Comparison of ENCODE assay signal across 1 cellular context in genomic region chr3:49313902-49314676, GRCh38.
TF ChIP-seq lines count a peak whose summit lies in the region.

No MANE protein-coding gene starts in this region.

TF ChIP-seq in endothelial cell of umbilical vein, 7 proteins besides CTCF, POLR2A, EP300 and RAD21:
- no peak for TF ChIP-seq MAX (IDR thresholded peaks at IDR 0.05; ENCODE audit: insufficient read depth, insufficient read length)
- no peak for TF ChIP-seq MYC (IDR thresholded peaks at IDR 0.05; ENCODE audit: low read depth, low read length)
- TF ChIP-seq POLR2AphosphoS5 (IDR thresholded peaks at IDR 0.05; ENCODE audit: insufficient read depth, low read depth, low read length): no peak
- TF ChIP-seq JUN (IDR thresholded peaks at IDR 0.05; ENCODE audit: borderline replicate concordance, insufficient read depth, insufficient read length, low read depth): no peak
- no peak for TF ChIP-seq GATA2 (IDR thresholded peaks at IDR 0.05; ENCODE audit: insufficient read depth, insufficient read length, low read depth, low read length)
- TF ChIP-seq FOS (IDR thresholded peaks at IDR 0.05; ENCODE audit: borderline replicate concordance, insufficient read depth, low read length): no peak
- no peak for TF ChIP-seq EZH2 (IDR thresholded peaks at IDR 0.05; ENCODE audit: borderline replicate concordance, low read depth, low read length, severe bottlenecking)
